ENCODE assay signal across 13 cellular contexts in genomic region chr3:128395500-128396125, GRCh38.
DNase-seq lines count a peak whose midpoint lies in the region; ATAC-seq, FAIRE-seq and TF ChIP-seq lines count a peak whose summit lies in the region.
"Had no signal": no experiment of that assay in that cellular context is flagged by ENCODE, and none has a peak within 500 bp of the region (broad histone marks: within the 10 kb centered on the region; RNA-seq: fewer than 3 reads in every experiment).

No MANE protein-coding gene starts in this region.

- no peak for FAIRE-seq in astrocyte (lab: Jason Lieb, UNC)

- TF ChIP-seq CTCF in astrocyte (IDR thresholded peaks at IDR 0.05; ENCODE audit: insufficient read depth, low read depth, low read length) (no peak), nephron progenitor cell (IDR thresholded peaks at IDR 0.05) (no peak)

- H3K9me3 ChIP-seq in BLaER1, result no peaks in the 10 kb centered on the region
- no peaks in the 10 kb centered on the region for H3K9me3 ChIP-seq in astrocyte (ENCODE audit: insufficient read depth, low read depth, low read length)
- H3K9me3 ChIP-seq: upper lobe of left lung had no signal

- H3K4me2 ChIP-seq in BLaER1 (peak overlapping the region; percentile 30), astrocyte (ENCODE audit: low read length) (peak overlapping the region; percentile 19)

- peaks cover 29% of the 10 kb centered on the region for H3K27me3 Mint-ChIP-seq in astrocyte (ENCODE audit: low read depth, unreplicated experiment)
- H3K27me3 Mint-ChIP-seq in nephron progenitor cell (ENCODE audit: low read depth, poor library complexity), result peaks cover 1% of the 10 kb centered on the region
- H3K27me3 Mint-ChIP-seq: CD4-positive, CD25-positive, alpha-beta regulatory T cell had no signal

- H3K36me3 ChIP-seq in BLaER1, result no peaks in the 10 kb centered on the region
- H3K36me3 ChIP-seq in astrocyte (ENCODE audit: insufficient read depth, low read length), result no peaks in the 10 kb centered on the region
- H3K36me3 ChIP-seq: upper lobe of left lung had no signal

- peaks cover 21% of the 10 kb centered on the region for H3K4me1 ChIP-seq in BLaER1
- no peaks in the 10 kb centered on the region for H3K4me1 ChIP-seq in astrocyte (ENCODE audit: insufficient read depth, low read length)

- H4K20me1 ChIP-seq in BLaER1 (peaks cover 41% of the 10 kb centered on the region), astrocyte (ENCODE audit: insufficient read depth, low read length) (peaks cover 4% of the 10 kb centered on the region)

- no peak overlapping the region for H3K4me3 ChIP-seq in BLaER1
- no peak overlapping the region for H3K4me3 ChIP-seq in astrocyte (ENCODE audit: insufficient read depth, low read depth, low read length)
- H3K4me3 ChIP-seq: lung, upper lobe of left lung had no signal

- no peak for ATAC-seq in HG03280 (IDR thresholded peaks at IDR 0.05; ENCODE audit: unreplicated experiment)

- H3K27me3 ChIP-seq in BLaER1, result no peaks in the 10 kb centered on the region
- no peaks in the 10 kb centered on the region for H3K27me3 ChIP-seq in astrocyte (ENCODE audit: insufficient read depth, low read length)
- H3K27me3 ChIP-seq: upper lobe of left lung had no signal

- no peaks in the 10 kb centered on the region for H3K79me2 ChIP-seq in astrocyte (ENCODE audit: insufficient read depth, low read length)

- H3K27ac Mint-ChIP-seq in astrocyte (ENCODE audit: unreplicated experiment), result no peak overlapping the region
- peak overlapping the region; percentile 39 for H3K27ac Mint-ChIP-seq in nephron progenitor cell

- no peaks in the 10 kb centered on the region for H3K9me3 Mint-ChIP-seq in astrocyte (ENCODE audit: unreplicated experiment)
- no peaks in the 10 kb centered on the region for H3K9me3 Mint-ChIP-seq in nephron progenitor cell
- H3K9me3 Mint-ChIP-seq: CD4-positive, CD25-positive, alpha-beta regulatory T cell had no signal

- H3K4me1 Mint-ChIP-seq in astrocyte (ENCODE audit: low read depth, unreplicated experiment) (no peaks in the 10 kb centered on the region), nephron progenitor cell (peaks cover 26% of the 10 kb centered on the region)
- H3K4me1 Mint-ChIP-seq: CD4-positive, CD25-positive, alpha-beta regulatory T cell had no signal

- H3K36me3 Mint-ChIP-seq in astrocyte (ENCODE audit: low read depth, unreplicated experiment), result peaks cover 8% of the 10 kb centered on the region
- H3K36me3 Mint-ChIP-seq in nephron progenitor cell (ENCODE audit: low read depth), result no peaks in the 10 kb centered on the region

- H3K4me3 Mint-ChIP-seq in astrocyte (ENCODE audit: unreplicated experiment), result no peak overlapping the region
- no peak overlapping the region for H3K4me3 Mint-ChIP-seq in nephron progenitor cell
- H3K4me3 Mint-ChIP-seq: CD4-positive, CD25-positive, alpha-beta regulatory T cell had no signal

- H3K9ac ChIP-seq in BLaER1 (no peak overlapping the region), astrocyte (ENCODE audit: low read length) (peak overlapping the region; percentile 27)

- H3K27ac ChIP-seq in BLaER1, result no peak overlapping the region
- no peak overlapping the region for H3K27ac ChIP-seq in astrocyte (ENCODE audit: low read depth, low read length)
- H3K27ac ChIP-seq: upper lobe of left lung had no signal

- H2AFZ ChIP-seq in astrocyte (ENCODE audit: low read depth, low read length), result peak overlapping the region; percentile 18

- DNase-seq in astrocyte (ENCODE audit: low read depth), result peak; percentile 29
- peak; percentile 33 for DNase-seq in globus pallidus (ENCODE audit: low spot score)
- no peak for DNase-seq in nephron progenitor cell
- no peak for DNase-seq in amniotic stem cell (lab: John Stamatoyannopoulos, UW)
- DNase-seq in NCI-H146 treated with DMSO at 0.1 percent for 48 hours (lab: John Stamatoyannopoulos, UW; ENCODE audit: unreplicated experiment), result no peak
- DNase-seq in activated CD4-positive, CD25-positive, alpha-beta regulatory T cell treated with anti-CD3 and anti-CD28 coated beads, Interleukin-2, amount 50 U/mL, for 72 hours, result no peak
- DNase-seq: CD4-positive, CD25-positive, alpha-beta regulatory T cell; foreskin melanocyte; NCI-H1694 treated with DMSO at 0.1 percent for 48 hours; upper lobe of left lung had no signal

Comparison
In these comparisons a context has a peak if more than half of its experiments do, and no peak if none do; other contexts are left out.
1. DNase-seq: peak in astrocyte (single experiment) and globus pallidus (single experiment); none in nephron progenitor cell (single experiment), amniotic stem cell (single experiment), NCI-H146 treated with DMSO at 0.1 percent for 48 hours (single experiment) and activated CD4-positive, CD25-positive, alpha-beta regulatory T cell treated with anti-CD3 and anti-CD28 coated beads, Interleukin-2, amount 50 U/mL, for 72 hours (single experiment).